ENCODE assay signal across 11 cellular contexts in the genomic region with DNA sequence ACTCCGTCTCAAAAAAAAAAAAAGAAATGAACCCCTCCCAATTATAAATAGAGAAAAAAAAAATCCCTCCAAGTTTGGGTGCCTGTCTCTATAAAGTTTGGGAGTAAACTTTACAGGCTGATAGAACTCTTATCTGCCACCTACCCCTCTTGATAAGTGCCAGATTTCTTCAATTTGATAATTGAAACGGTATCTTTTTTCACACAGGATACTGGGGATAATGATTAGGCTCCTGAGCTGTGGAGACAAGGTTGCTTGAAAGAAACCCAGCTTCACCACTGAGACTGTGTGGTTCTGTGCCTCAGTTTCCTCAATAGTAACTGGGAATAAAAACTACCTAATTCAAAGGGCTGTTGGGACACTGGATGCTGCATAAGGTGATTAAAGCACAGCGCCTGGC. TPM values are rescaled to one million over a fixed set of nuclear protein-coding genes. Genes with fewer than 3 reads are reported as not detected.
DNase-seq lines count a peak whose midpoint lies in the region; ATAC-seq and TF ChIP-seq lines count a peak whose summit lies in the region.
"Had no signal": no experiment of that assay in that cellular context is flagged by ENCODE, and none has a peak within 500 bp of the region (broad histone marks: within the 10 kb centered on the region; RNA-seq: fewer than 3 reads in every experiment).

No MANE protein-coding gene starts in this region.

- no peaks in the 10 kb centered on the region for H3K36me3 ChIP-seq in iPS-15b (ENCODE audit: control insufficient read depth, insufficient read depth, low read length)
- H3K36me3 ChIP-seq in lower lobe of right lung, result no peaks in the 10 kb centered on the region
- H3K36me3 ChIP-seq in Karpas-422 (ENCODE audit: insufficient read depth, low read length), result no peaks in the 10 kb centered on the region
- H3K36me3 ChIP-seq: left lung had no signal

- no peak overlapping the region for H2AFZ ChIP-seq in Karpas-422 (ENCODE audit: low read length)

- H3K27me3 ChIP-seq in iPS-15b (ENCODE audit: control insufficient read depth, insufficient read depth, low read length) (no peaks in the 10 kb centered on the region), lower lobe of right lung (ENCODE audit: low read depth) (no peaks in the 10 kb centered on the region), Karpas-422 (ENCODE audit: low read length) (no peaks in the 10 kb centered on the region)

- no peaks in the 10 kb centered on the region for H3K36me3 Mint-ChIP-seq in activated CD4-positive, alpha-beta T cell treated with anti-CD3 and anti-CD28 coated beads for 36 hours (ENCODE audit: low read depth)
- no peaks in the 10 kb centered on the region for H3K36me3 Mint-ChIP-seq in activated CD8-positive, alpha-beta T cell treated with anti-CD3 and anti-CD28 coated beads for 36 hours (ENCODE audit: low read depth)
- no peaks in the 10 kb centered on the region for H3K36me3 Mint-ChIP-seq in stimulated activated memory B cell treated with anti-CD40 and anti-IgM and Interleukin-4, amounts not matched to agents 10 μg/mL and 1 μg/mL and 100 μg/mL, for 72 hours

- H3K27ac Mint-ChIP-seq in activated CD4-positive, alpha-beta T cell treated with anti-CD3 and anti-CD28 coated beads for 36 hours, result no peak overlapping the region
- no peak overlapping the region for H3K27ac Mint-ChIP-seq in activated CD8-positive, alpha-beta T cell treated with anti-CD3 and anti-CD28 coated beads for 36 hours
- no peak overlapping the region for H3K27ac Mint-ChIP-seq in stimulated activated memory B cell treated with anti-CD40 and anti-IgM and Interleukin-4, amounts not matched to agents 10 μg/mL and 1 μg/mL and 100 μg/mL, for 72 hours

- H3K9ac ChIP-seq in iPS-15b (ENCODE audit: low read depth, low read length) (no peak overlapping the region), Karpas-422 (ENCODE audit: low read length) (no peak overlapping the region)

- peaks cover 11% of the 10 kb centered on the region for H3K4me1 Mint-ChIP-seq in activated CD4-positive, alpha-beta T cell treated with anti-CD3 and anti-CD28 coated beads for 36 hours
- H3K4me1 Mint-ChIP-seq in activated CD8-positive, alpha-beta T cell treated with anti-CD3 and anti-CD28 coated beads for 36 hours (ENCODE audit: low read depth), result peaks cover 13% of the 10 kb centered on the region
- H3K4me1 Mint-ChIP-seq in stimulated activated memory B cell treated with anti-CD40 and anti-IgM and Interleukin-4, amounts not matched to agents 10 μg/mL and 1 μg/mL and 100 μg/mL, for 72 hours, result peaks cover 13% of the 10 kb centered on the region

- H3K9me3 ChIP-seq in iPS-15b (ENCODE audit: control insufficient read depth, insufficient read depth, low read length) (no peaks in the 10 kb centered on the region), lower lobe of right lung (no peaks in the 10 kb centered on the region), Karpas-422 (ENCODE audit: low read length) (no peaks in the 10 kb centered on the region)
- H3K9me3 ChIP-seq: left lung had no signal

- TF ChIP-seq CTCF in activated CD8-positive, alpha-beta T cell treated with anti-CD3 and anti-CD28 coated beads for 36 hours (IDR thresholded peaks at IDR 0.05), result no peak
- TF ChIP-seq CTCF in lower lobe of right lung (IDR thresholded peaks at IDR 0.05), result no peak

- H3K27ac ChIP-seq in lower lobe of right lung (no peak overlapping the region), Karpas-422 (ENCODE audit: low read length) (no peak overlapping the region)

- no peaks in the 10 kb centered on the region for H3K27me3 Mint-ChIP-seq in activated CD4-positive, alpha-beta T cell treated with anti-CD3 and anti-CD28 coated beads for 36 hours
- H3K27me3 Mint-ChIP-seq in activated CD8-positive, alpha-beta T cell treated with anti-CD3 and anti-CD28 coated beads for 36 hours, result no peaks in the 10 kb centered on the region
- no peaks in the 10 kb centered on the region for H3K27me3 Mint-ChIP-seq in stimulated activated memory B cell treated with anti-CD40 and anti-IgM and Interleukin-4, amounts not matched to agents 10 μg/mL and 1 μg/mL and 100 μg/mL, for 72 hours

- CTCF ChIA-PET in activated CD4-positive, alpha-beta T cell treated with anti-CD3 and anti-CD28 coated beads for 36 hours (lab: Charles Lee), result interaction anchor here (1.0 kb wide), 1 partner anchor 384 kb away, joined by 4 read pairs; no protein-coding TSS in a partner anchor
- CTCF ChIA-PET in activated CD8-positive, alpha-beta T cell treated with anti-CD3 and anti-CD28 coated beads for 36 hours (lab: Charles Lee), result no interaction called here

- no peaks in the 10 kb centered on the region for H3K79me2 ChIP-seq in Karpas-422 (ENCODE audit: low read length)

- no peaks in the 10 kb centered on the region for H4K20me1 ChIP-seq in Karpas-422 (ENCODE audit: insufficient read depth, low read depth, low read length)

- intact Hi-C loops in activated CD4-positive, alpha-beta T cell treated with anti-CD3 and anti-CD28 coated beads for 36 hours (cut with DNase I, micrococcal nuclease), result loop anchor here in 1 of 2 experiments (5.0 kb wide), 1 partner anchor 96 kb away; no protein-coding TSS in a partner anchor
- intact Hi-C loops in activated CD8-positive, alpha-beta T cell treated with anti-CD3 and anti-CD28 coated beads for 36 hours (cut with micrococcal nuclease), result no loop called here
- intact Hi-C loops in lower lobe of right lung (cut with DNase I), result no loop called here

- H3K4me2 ChIP-seq in Karpas-422 (ENCODE audit: low read depth, low read length, poor library complexity, severe bottlenecking), result no peak overlapping the region

- no peaks in the 10 kb centered on the region for H3K9me3 Mint-ChIP-seq in activated CD4-positive, alpha-beta T cell treated with anti-CD3 and anti-CD28 coated beads for 36 hours (ENCODE audit: low read depth)
- no peaks in the 10 kb centered on the region for H3K9me3 Mint-ChIP-seq in activated CD8-positive, alpha-beta T cell treated with anti-CD3 and anti-CD28 coated beads for 36 hours
- no peaks in the 10 kb centered on the region for H3K9me3 Mint-ChIP-seq in stimulated activated memory B cell treated with anti-CD40 and anti-IgM and Interleukin-4, amounts not matched to agents 10 μg/mL and 1 μg/mL and 100 μg/mL, for 72 hours

- H3K4me3 ChIP-seq in iPS-15b (ENCODE audit: low read depth, low read length), result peak overlapping the region; percentile 46
- no peak overlapping the region for H3K4me3 ChIP-seq in lower lobe of right lung
- H3K4me3 ChIP-seq in Karpas-422 (ENCODE audit: low read length), result no peak overlapping the region

- H3K4me1 ChIP-seq in iPS-15b (ENCODE audit: control insufficient read depth, insufficient read depth, low read length), result peaks cover 5% of the 10 kb centered on the region
- no peaks in the 10 kb centered on the region for H3K4me1 ChIP-seq in lower lobe of right lung
- H3K4me1 ChIP-seq in Karpas-422 (ENCODE audit: low read length), result no peaks in the 10 kb centered on the region
- H3K4me1 ChIP-seq: left lung had no signal

- ATAC-seq in activated CD4-positive, alpha-beta T cell treated with anti-CD3 and anti-CD28 coated beads for 36 hours, result no peak
- ATAC-seq in activated CD8-positive, alpha-beta T cell treated with anti-CD3 and anti-CD28 coated beads for 36 hours, result no peak
- no peak for ATAC-seq in stimulated activated memory B cell treated with anti-CD40 and anti-IgM and Interleukin-4, amounts not matched to agents 10 μg/mL and 1 μg/mL and 100 μg/mL, for 72 hours
- ATAC-seq in lower lobe of right lung, result no peak

- H3K4me3 Mint-ChIP-seq in activated CD4-positive, alpha-beta T cell treated with anti-CD3 and anti-CD28 coated beads for 36 hours, result peak overlapping the region; percentile 73
- H3K4me3 Mint-ChIP-seq in activated CD8-positive, alpha-beta T cell treated with anti-CD3 and anti-CD28 coated beads for 36 hours, result peak overlapping the region; percentile 70
- peak overlapping the region; percentile 78 for H3K4me3 Mint-ChIP-seq in stimulated activated memory B cell treated with anti-CD40 and anti-IgM and Interleukin-4, amounts not matched to agents 10 μg/mL and 1 μg/mL and 100 μg/mL, for 72 hours

- H3K9me2 ChIP-seq in Karpas-422 (replicated peaks; ENCODE audit: insufficient read depth, low read length), result no peaks in the 10 kb centered on the region

- no peak for DNase-seq in activated CD4-positive, alpha-beta T cell treated with anti-CD3 and anti-CD28 coated beads for 36 hours
- no peak for DNase-seq in activated CD4-positive, alpha-beta T cell treated with anti-CD3 and anti-CD28 coated beads, Interleukin-2, amount 50 U/mL, for 4 hours
- no peak for DNase-seq in activated CD8-positive, alpha-beta T cell treated with anti-CD3 and anti-CD28 coated beads for 36 hours
- DNase-seq in lower lobe of right lung (no peak), Karpas-422 (no peak)
- no peak for DNase-seq in central memory CD4-positive, alpha-beta T cell
- DNase-seq: ACHN, cortex of kidney had no signal

- POLR2A ChIA-PET in activated CD4-positive, alpha-beta T cell treated with anti-CD3 and anti-CD28 coated beads for 36 hours (lab: Charles Lee), result no interaction called here
- POLR2A ChIA-PET in activated CD8-positive, alpha-beta T cell treated with anti-CD3 and anti-CD28 coated beads for 36 hours (lab: Charles Lee), result no interaction called here

RNA-seq across cellular contexts. Expression of gene EFHC2, which starts 0.6 kb away (rescaled TPM):
- total RNA-seq in activated CD4-positive, alpha-beta T cell treated with anti-CD3 and anti-CD28 coated beads for 36 hours, result under 1 TPM; 0.30 to 0.46 TPM
- under 1 TPM; 0.20 to 0.31 TPM for total RNA-seq in activated CD8-positive, alpha-beta T cell treated with anti-CD3 and anti-CD28 coated beads for 36 hours
- total RNA-seq in lower lobe of right lung, result 2.5 TPM
- total RNA-seq in Karpas-422 (2014; rRNA removed; shearing (Covaris generic); ENCODE audit: low replicate concordance), result not detected in 2 replicates
